In genomic region chr21:21001591-21002100, GRCh38 we compare ENCODE assay signal across 1 cellular context.
TF ChIP-seq lines count a peak whose summit lies in the region.

No MANE protein-coding gene starts in this region.

TF ChIP-seq in GM23338, 12 proteins besides CTCF, POLR2A, EP300 and RAD21 (continued from another document):
- TF ChIP-seq, protein P1, sequence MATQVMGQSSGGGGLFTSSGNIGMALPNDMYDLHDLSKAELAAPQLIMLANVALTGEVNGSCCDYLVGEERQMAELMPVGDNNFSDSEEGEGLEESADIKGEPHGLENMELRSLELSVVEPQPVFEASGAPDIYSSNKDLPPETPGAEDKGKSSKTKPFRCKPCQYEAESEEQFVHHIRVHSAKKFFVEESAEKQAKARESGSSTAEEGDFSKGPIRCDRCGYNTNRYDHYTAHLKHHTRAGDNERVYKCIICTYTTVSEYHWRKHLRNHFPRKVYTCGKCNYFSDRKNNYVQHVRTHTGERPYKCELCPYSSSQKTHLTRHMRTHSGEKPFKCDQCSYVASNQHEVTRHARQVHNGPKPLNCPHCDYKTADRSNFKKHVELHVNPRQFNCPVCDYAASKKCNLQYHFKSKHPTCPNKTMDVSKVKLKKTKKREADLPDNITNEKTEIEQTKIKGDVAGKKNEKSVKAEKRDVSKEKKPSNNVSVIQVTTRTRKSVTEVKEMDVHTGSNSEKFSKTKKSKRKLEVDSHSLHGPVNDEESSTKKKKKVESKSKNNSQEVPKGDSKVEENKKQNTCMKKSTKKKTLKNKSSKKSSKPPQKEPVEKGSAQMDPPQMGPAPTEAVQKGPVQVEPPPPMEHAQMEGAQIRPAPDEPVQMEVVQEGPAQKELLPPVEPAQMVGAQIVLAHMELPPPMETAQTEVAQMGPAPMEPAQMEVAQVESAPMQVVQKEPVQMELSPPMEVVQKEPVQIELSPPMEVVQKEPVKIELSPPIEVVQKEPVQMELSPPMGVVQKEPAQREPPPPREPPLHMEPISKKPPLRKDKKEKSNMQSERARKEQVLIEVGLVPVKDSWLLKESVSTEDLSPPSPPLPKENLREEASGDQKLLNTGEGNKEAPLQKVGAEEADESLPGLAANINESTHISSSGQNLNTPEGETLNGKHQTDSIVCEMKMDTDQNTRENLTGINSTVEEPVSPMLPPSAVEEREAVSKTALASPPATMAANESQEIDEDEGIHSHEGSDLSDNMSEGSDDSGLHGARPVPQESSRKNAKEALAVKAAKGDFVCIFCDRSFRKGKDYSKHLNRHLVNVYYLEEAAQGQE (IDR thresholded peaks at IDR 0.05; ENCODE audit: unreplicated experiment), result no peak
- no peak for TF ChIP-seq EZH2phosphoT487 (IDR thresholded peaks at IDR 0.05; ENCODE audit: unreplicated experiment)
- TF ChIP-seq, protein P2, sequence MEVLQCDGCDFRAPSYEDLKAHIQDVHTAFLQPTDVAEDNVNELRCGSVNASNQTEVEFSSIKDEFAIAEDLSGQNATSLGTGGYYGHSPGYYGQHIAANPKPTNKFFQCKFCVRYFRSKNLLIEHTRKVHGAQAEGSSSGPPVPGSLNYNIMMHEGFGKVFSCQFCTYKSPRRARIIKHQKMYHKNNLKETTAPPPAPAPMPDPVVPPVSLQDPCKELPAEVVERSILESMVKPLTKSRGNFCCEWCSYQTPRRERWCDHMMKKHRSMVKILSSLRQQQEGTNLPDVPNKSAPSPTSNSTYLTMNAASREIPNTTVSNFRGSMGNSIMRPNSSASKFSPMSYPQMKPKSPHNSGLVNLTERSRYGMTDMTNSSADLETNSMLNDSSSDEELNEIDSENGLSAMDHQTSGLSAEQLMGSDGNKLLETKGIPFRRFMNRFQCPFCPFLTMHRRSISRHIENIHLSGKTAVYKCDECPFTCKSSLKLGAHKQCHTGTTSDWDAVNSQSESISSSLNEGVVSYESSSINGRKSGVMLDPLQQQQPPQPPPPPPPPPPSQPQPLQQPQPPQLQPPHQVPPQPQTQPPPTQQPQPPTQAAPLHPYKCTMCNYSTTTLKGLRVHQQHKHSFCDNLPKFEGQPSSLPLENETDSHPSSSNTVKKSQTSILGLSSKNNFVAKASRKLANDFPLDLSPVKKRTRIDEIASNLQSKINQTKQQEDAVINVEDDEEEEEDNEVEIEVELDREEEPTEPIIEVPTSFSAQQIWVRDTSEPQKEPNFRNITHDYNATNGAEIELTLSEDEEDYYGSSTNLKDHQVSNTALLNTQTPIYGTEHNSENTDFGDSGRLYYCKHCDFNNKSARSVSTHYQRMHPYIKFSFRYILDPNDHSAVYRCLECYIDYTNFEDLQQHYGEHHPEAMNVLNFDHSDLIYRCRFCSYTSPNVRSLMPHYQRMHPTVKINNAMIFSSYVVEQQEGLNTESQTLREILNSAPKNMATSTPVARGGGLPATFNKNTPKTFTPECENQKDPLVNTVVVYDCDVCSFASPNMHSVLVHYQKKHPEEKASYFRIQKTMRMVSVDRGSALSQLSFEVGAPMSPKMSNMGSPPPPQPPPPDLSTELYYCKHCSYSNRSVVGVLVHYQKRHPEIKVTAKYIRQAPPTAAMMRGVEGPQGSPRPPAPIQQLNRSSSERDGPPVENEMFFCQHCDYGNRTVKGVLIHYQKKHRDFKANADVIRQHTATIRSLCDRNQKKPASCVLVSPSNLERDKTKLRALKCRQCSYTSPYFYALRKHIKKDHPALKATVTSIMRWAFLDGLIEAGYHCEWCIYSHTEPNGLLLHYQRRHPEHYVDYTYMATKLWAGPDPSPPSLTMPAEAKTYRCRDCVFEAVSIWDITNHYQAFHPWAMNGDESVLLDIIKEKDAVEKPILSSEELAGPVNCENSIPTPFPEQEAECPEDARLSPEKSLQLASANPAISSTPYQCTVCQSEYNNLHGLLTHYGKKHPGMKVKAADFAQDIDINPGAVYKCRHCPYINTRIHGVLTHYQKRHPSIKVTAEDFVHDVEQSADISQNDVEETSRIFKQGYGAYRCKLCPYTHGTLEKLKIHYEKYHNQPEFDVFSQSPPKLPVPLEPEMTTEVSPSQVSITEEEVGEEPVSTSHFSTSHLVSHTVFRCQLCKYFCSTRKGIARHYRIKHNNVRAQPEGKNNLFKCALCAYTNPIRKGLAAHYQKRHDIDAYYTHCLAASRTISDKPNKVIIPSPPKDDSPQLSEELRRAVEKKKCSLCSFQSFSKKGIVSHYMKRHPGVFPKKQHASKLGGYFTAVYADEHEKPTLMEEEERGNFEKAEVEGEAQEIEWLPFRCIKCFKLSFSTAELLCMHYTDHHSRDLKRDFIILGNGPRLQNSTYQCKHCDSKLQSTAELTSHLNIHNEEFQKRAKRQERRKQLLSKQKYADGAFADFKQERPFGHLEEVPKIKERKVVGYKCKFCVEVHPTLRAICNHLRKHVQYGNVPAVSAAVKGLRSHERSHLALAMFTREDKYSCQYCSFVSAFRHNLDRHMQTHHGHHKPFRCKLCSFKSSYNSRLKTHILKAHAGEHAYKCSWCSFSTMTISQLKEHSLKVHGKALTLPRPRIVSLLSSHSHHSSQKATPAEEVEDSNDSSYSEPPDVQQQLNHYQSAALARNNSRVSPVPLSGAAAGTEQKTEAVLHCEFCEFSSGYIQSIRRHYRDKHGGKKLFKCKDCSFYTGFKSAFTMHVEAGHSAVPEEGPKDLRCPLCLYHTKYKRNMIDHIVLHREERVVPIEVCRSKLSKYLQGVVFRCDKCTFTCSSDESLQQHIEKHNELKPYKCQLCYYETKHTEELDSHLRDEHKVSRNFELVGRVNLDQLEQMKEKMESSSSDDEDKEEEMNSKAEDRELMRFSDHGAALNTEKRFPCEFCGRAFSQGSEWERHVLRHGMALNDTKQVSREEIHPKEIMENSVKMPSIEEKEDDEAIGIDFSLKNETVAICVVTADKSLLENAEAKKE (CRISPR knock-in tag; IDR thresholded peaks at IDR 0.05), result no peak
- no peak for TF ChIP-seq CREB1 (CRISPR knock-in tag; IDR thresholded peaks at IDR 0.05; ENCODE audit: low read depth)
